ENCODE assay signal across 9 cellular contexts in the genomic region with DNA sequence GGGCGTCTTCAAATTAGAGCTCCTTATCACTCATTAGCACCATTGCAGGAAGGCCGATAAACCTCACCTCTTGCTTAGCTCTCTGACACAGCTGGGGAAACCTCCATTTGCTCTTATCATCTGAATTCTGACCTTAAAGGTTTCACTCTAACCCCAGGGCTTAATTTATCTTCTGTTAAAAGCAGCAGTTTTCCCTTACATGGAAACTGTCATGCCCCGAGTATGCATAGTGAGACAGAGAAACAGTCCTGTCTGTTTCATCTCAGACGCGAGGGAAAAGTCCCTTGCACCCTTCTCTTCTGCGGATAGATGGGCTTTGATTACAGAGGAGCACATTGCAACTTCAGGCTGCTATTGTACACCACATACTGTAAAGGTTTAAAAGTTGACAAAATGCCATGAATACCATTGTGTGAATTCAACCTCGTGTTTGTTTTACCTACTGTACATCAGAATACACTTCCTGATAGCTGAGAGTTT.
DNase-seq lines count a peak whose midpoint lies in the region; ATAC-seq and TF ChIP-seq lines count a peak whose summit lies in the region.
"Had no signal": no experiment of that assay in that cellular context is flagged by ENCODE, and none has a peak within 500 bp of the region (broad histone marks: within the 10 kb centered on the region; RNA-seq: fewer than 3 reads in every experiment).

No MANE protein-coding gene starts in this region.

- H2AFZ ChIP-seq in MM.1S (ENCODE audit: low read length): peak overlapping the region; percentile 81

- H3K79me2 ChIP-seq in MM.1S (ENCODE audit: low read length): no peaks in the 10 kb centered on the region

- H3K36me3 ChIP-seq in MM.1S (replicated peaks; ENCODE audit: insufficient read depth, low read length): no peaks in the 10 kb centered on the region
- no peaks in the 10 kb centered on the region for H3K36me3 ChIP-seq in endodermal cell (ENCODE audit: control insufficient read depth, insufficient read depth, low read length)

- TF ChIP-seq CTCF in MM.1S (IDR thresholded peaks at IDR 0.05; ENCODE audit: low read length) (no peak), endodermal cell (conservative IDR thresholded peaks at IDR 0.05) (no peak)

- H3K27me3 ChIP-seq in MM.1S (replicated peaks; ENCODE audit: insufficient read depth, low read length) (no peaks in the 10 kb centered on the region), endodermal cell (ENCODE audit: control insufficient read depth, insufficient read depth, low read length, poor library complexity, severe bottlenecking) (no peaks in the 10 kb centered on the region)

- peaks cover 46% of the 10 kb centered on the region for H3K4me1 Mint-ChIP-seq in endodermal cell

- H3K4me3 ChIP-seq in MM.1S (ENCODE audit: low read length) (peak overlapping the region; percentile 53), endodermal cell (ENCODE audit: low read length) (peak overlapping the region; percentile 20)

- ATAC-seq in GM21619 (IDR thresholded peaks at IDR 0.05; ENCODE audit: unreplicated experiment) (peak; percentile 52), HG02840 (IDR thresholded peaks at IDR 0.05; ENCODE audit: low FRiP score, unreplicated experiment) (no peak)

- WGBS in endodermal cell (ENCODE audit: insufficient coverage in 1 of 2, insufficient read length in 1 of 2), 2 experiments: 54 to 69% methylated on average over 5 to 7 of the region's 7 CpGs

- H3K36me3 Mint-ChIP-seq in endodermal cell (ENCODE audit: low read depth): no peaks in the 10 kb centered on the region

- peak overlapping the region; percentile 4 for H3K27ac Mint-ChIP-seq in endodermal cell

- H3K9me3 ChIP-seq in MM.1S (replicated peaks; ENCODE audit: insufficient read depth, low read length) (no peaks in the 10 kb centered on the region), endodermal cell (ENCODE audit: control insufficient read depth, low read length) (no peaks in the 10 kb centered on the region)

- H3K9me3 Mint-ChIP-seq in endodermal cell: no peaks in the 10 kb centered on the region

- H4K20me1 ChIP-seq in MM.1S (ENCODE audit: insufficient read depth, low read length): no peaks in the 10 kb centered on the region

- peak overlapping the region; percentile 52 for H3K9ac ChIP-seq in MM.1S (ENCODE audit: low read length)
- H3K9ac ChIP-seq in endodermal cell (ENCODE audit: extremely low read depth, low read length, poor library complexity, severe bottlenecking): no peak overlapping the region

- H3K4me3 Mint-ChIP-seq in endodermal cell: no peak overlapping the region

- peaks cover 15% of the 10 kb centered on the region for H3F3A ChIP-seq in MM.1S (ENCODE audit: insufficient read depth, low read length)

- no peaks in the 10 kb centered on the region for H3K9me2 ChIP-seq in MM.1S (replicated peaks; ENCODE audit: insufficient read depth, low read length)

- H3K27ac ChIP-seq in MM.1S (ENCODE audit: low read length): peak overlapping the region; percentile 69
- H3K27ac ChIP-seq in endodermal cell (ENCODE audit: low read depth, low read length): no peak overlapping the region

- H3K4me1 ChIP-seq in MM.1S (ENCODE audit: low read length) (peaks cover 20% of the 10 kb centered on the region), endodermal cell (ENCODE audit: control insufficient read depth, insufficient read depth, low read length) (peaks cover 10% of the 10 kb centered on the region)

- no peaks in the 10 kb centered on the region for H3K27me3 Mint-ChIP-seq in endodermal cell (ENCODE audit: insufficient read depth)

- peak; percentile 84 for DNase-seq in MM.1S
- DNase-seq in endodermal cell: no peak
- peak; percentile 30 for DNase-seq in renal cortical epithelial cell (ENCODE audit: low read depth)
- no peak for DNase-seq in stimulated activated CD4-positive, alpha-beta T cell treated with anti-CD3 and anti-CD28 coated beads, Interleukin-12 subunit alpha, Interleukin-12 subunit beta, amount 100 ng/mL, for 4 hours
- no peak for DNase-seq in activated CD8-positive, alpha-beta memory T cell treated with anti-CD3 and anti-CD28 coated beads, Interleukin-2, amount 50 U/mL, for 4 hours
- DNase-seq: activated effector memory CD4-positive, alpha-beta T cell treated with anti-CD3 and anti-CD28 coated beads, Interleukin-2, amount 50 U/mL, for 16 hours; stimulated activated CD4-positive, alpha-beta T cell treated with anti-CD3 and anti-CD28 coated beads, Interleukin-2, amount 100 ng/mL, for 48 hours had no signal

- peak overlapping the region; percentile 80 for H3K4me2 ChIP-seq in MM.1S (ENCODE audit: low read depth, low read length)

Comparison
In these comparisons a context has a peak if more than half of its experiments do, and no peak if none do; other contexts are left out.
1. DNase-seq: peak in MM.1S (single experiment) and renal cortical epithelial cell (single experiment); none in endodermal cell (single experiment), stimulated activated CD4-positive, alpha-beta T cell treated with anti-CD3 and anti-CD28 coated beads, Interleukin-12 subunit alpha, Interleukin-12 subunit beta, amount 100 ng/mL, for 4 hours (single experiment) and activated CD8-positive, alpha-beta memory T cell treated with anti-CD3 and anti-CD28 coated beads, Interleukin-2, amount 50 U/mL, for 4 hours (single experiment).